In the genomic region with DNA sequence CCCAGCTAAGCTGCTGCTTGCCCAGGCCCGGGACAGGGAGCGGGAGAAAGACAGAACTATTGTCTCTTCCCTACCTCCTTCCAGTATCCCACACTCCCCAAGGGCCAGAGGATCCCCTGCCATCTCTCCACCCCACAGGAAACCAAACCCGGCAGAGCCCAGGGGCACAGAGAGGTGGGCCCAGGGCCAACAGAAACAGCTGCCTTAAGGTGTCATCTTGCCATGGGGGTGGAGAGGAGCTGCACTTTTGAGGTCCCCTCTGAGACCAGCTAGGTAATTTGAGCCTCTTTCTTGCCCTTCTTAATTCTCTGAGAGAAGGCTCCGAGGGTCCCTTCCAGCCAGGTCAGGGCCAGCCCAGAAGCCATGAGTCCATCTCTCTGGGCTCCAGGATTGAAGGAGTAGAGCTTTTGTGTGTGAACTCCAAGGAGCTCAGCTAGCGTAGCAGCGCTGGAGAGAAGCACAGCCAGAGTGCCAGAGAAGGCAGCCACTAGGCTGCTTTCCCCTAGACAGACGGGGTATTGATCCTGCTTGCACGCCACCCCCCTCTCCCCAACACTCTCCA, we compare ENCODE assay signal across 12 cellular contexts. TPM values are rescaled to one million over a fixed set of nuclear protein-coding genes. Genes with fewer than 3 reads are reported as not detected.
DNase-seq lines count a peak whose midpoint lies in the region; ATAC-seq and TF ChIP-seq lines count a peak whose summit lies in the region.
"Had no signal": no experiment of that assay in that cellular context is flagged by ENCODE, and none has a peak within 500 bp of the region (broad histone marks: within the 10 kb centered on the region; RNA-seq: fewer than 3 reads in every experiment).

No MANE protein-coding gene starts in this region.

- peaks cover 7% of the 10 kb centered on the region for H3K27me3 Mint-ChIP-seq in activated naive CD8-positive, alpha-beta T cell treated with anti-CD3 and anti-CD28 coated beads, Interleukin-2, amount 10 ng/mL, durations not matched to agents 7 days and 5 days
- no peaks in the 10 kb centered on the region for H3K27me3 Mint-ChIP-seq in activated naive CD8-positive, alpha-beta T cell treated with anti-CD3 and anti-CD28 coated beads for 36 hours
- H3K27me3 Mint-ChIP-seq in type B pancreatic cell: peaks cover 20% of the 10 kb centered on the region

- no peaks in the 10 kb centered on the region for H3K79me2 ChIP-seq in OCI-LY3 (ENCODE audit: low read length)

- H3K27ac ChIP-seq in OCI-LY3 (ENCODE audit: low read length) (no peak overlapping the region), foreskin keratinocyte (no peak overlapping the region)

- H3K4me3 ChIP-seq in OCI-LY3 (ENCODE audit: low read length): no peak overlapping the region

- peaks cover 30% of the 10 kb centered on the region for H3K4me1 Mint-ChIP-seq in activated naive CD8-positive, alpha-beta T cell treated with anti-CD3 and anti-CD28 coated beads, Interleukin-2, amount 10 ng/mL, durations not matched to agents 7 days and 5 days
- H3K4me1 Mint-ChIP-seq in activated naive CD8-positive, alpha-beta T cell treated with anti-CD3 and anti-CD28 coated beads for 36 hours: peaks cover 20% of the 10 kb centered on the region
- H3K4me1 Mint-ChIP-seq in type B pancreatic cell (ENCODE audit: unreplicated experiment): peaks cover 28% of the 10 kb centered on the region

- no peaks in the 10 kb centered on the region for H3K9me3 Mint-ChIP-seq in activated naive CD8-positive, alpha-beta T cell treated with anti-CD3 and anti-CD28 coated beads, Interleukin-2, amount 10 ng/mL, durations not matched to agents 7 days and 5 days
- H3K9me3 Mint-ChIP-seq in activated naive CD8-positive, alpha-beta T cell treated with anti-CD3 and anti-CD28 coated beads for 36 hours: no peaks in the 10 kb centered on the region
- no peaks in the 10 kb centered on the region for H3K9me3 Mint-ChIP-seq in type B pancreatic cell
- H3K9me3 Mint-ChIP-seq: T-helper 1 cell treated with Interleukin-12 subunit alpha and Interleukin-12 subunit beta and Interleukin-4 antibody, amounts not matched to agents 30 μg/mL and 1 μg/mL, for 36 hours had no signal

- no peak for TF ChIP-seq CTCF in OCI-LY3 (IDR thresholded peaks at IDR 0.05; ENCODE audit: low read depth, low read length)
- no peak for TF ChIP-seq CTCF in type B pancreatic cell (conservative IDR thresholded peaks at IDR 0.05)
- no peak for TF ChIP-seq CTCF in foreskin keratinocyte (conservative IDR thresholded peaks at IDR 0.05)

- peak overlapping the region; percentile 54; the same call in 1 of the 2 replicates for H2AFZ ChIP-seq in OCI-LY3 (ENCODE audit: low read depth, low read length)

- ATAC-seq in activated naive CD8-positive, alpha-beta T cell treated with anti-CD3 and anti-CD28 coated beads, Interleukin-2, amount 10 ng/mL, durations not matched to agents 7 days and 5 days (ENCODE audit: low read depth): no peak
- no peak for ATAC-seq in foreskin keratinocyte

- no peak for DNase-seq in activated naive CD8-positive, alpha-beta T cell treated with anti-CD3 and anti-CD28 coated beads, Interleukin-2, amount 10 ng/mL, durations not matched to agents 7 days and 5 days
- no peak for DNase-seq in activated naive CD8-positive, alpha-beta T cell treated with anti-CD3 and anti-CD28 coated beads for 36 hours
- DNase-seq in mesenteric fat pad (ENCODE audit: low spot score): peak; percentile 83
- DNase-seq in type B pancreatic cell (ENCODE audit: extremely low spot score, unreplicated experiment): no peak
- no peak for DNase-seq in foreskin keratinocyte
- DNase-seq in stimulated activated CD4-positive, alpha-beta T cell treated with anti-CD3 and anti-CD28 coated beads, Interleukin-12 subunit alpha, Interleukin-12 subunit beta, amount 100 ng/mL, for 4 hours: no peak
- DNase-seq in D341Med (ENCODE audit: low spot score): no peak
- DNase-seq: amniotic stem cell; effector CD4-positive, alpha-beta T cell; NCI-H1048 had no signal

- H3K36me3 Mint-ChIP-seq in activated naive CD8-positive, alpha-beta T cell treated with anti-CD3 and anti-CD28 coated beads, Interleukin-2, amount 10 ng/mL, durations not matched to agents 7 days and 5 days: no peaks in the 10 kb centered on the region
- no peaks in the 10 kb centered on the region for H3K36me3 Mint-ChIP-seq in activated naive CD8-positive, alpha-beta T cell treated with anti-CD3 and anti-CD28 coated beads for 36 hours
- H3K36me3 Mint-ChIP-seq in type B pancreatic cell: no peaks in the 10 kb centered on the region

- H3K9ac ChIP-seq in OCI-LY3 (ENCODE audit: low read length): no peak overlapping the region

- H3K9me3 ChIP-seq in OCI-LY3 (ENCODE audit: insufficient read depth, low read length): no peaks in the 10 kb centered on the region

- H3K4me1 ChIP-seq in OCI-LY3 (ENCODE audit: low read length) (peaks cover 62% of the 10 kb centered on the region), foreskin keratinocyte (no peaks in the 10 kb centered on the region)

- no peak overlapping the region for H3K4me3 Mint-ChIP-seq in activated naive CD8-positive, alpha-beta T cell treated with anti-CD3 and anti-CD28 coated beads, Interleukin-2, amount 10 ng/mL, durations not matched to agents 7 days and 5 days
- H3K4me3 Mint-ChIP-seq in activated naive CD8-positive, alpha-beta T cell treated with anti-CD3 and anti-CD28 coated beads for 36 hours: no peak overlapping the region
- no peak overlapping the region for H3K4me3 Mint-ChIP-seq in type B pancreatic cell
- H3K4me3 Mint-ChIP-seq: T-helper 1 cell treated with Interleukin-12 subunit alpha and Interleukin-12 subunit beta and Interleukin-4 antibody, amounts not matched to agents 30 μg/mL and 1 μg/mL, for 36 hours had no signal

- peak overlapping the region; percentile 74 for H3K27ac Mint-ChIP-seq in activated naive CD8-positive, alpha-beta T cell treated with anti-CD3 and anti-CD28 coated beads, Interleukin-2, amount 10 ng/mL, durations not matched to agents 7 days and 5 days
- H3K27ac Mint-ChIP-seq in activated naive CD8-positive, alpha-beta T cell treated with anti-CD3 and anti-CD28 coated beads for 36 hours: no peak overlapping the region
- H3K27ac Mint-ChIP-seq in type B pancreatic cell: peak overlapping the region; percentile 50
- H3K27ac Mint-ChIP-seq: T-helper 1 cell treated with Interleukin-12 subunit alpha and Interleukin-12 subunit beta and Interleukin-4 antibody, amounts not matched to agents 30 μg/mL and 1 μg/mL, for 36 hours had no signal

- POLR2A ChIA-PET in activated naive CD8-positive, alpha-beta T cell treated with anti-CD3 and anti-CD28 coated beads, Interleukin-2, amount 10 ng/mL, durations not matched to agents 7 days and 5 days (lab: Charles Lee): interaction anchor here (0.6 to 9.6 kb wide), 4 partner anchors 17 to 104 kb away, joined by 3 to 212 read pairs (median 7); a partner anchor contains a TSS

- no peak overlapping the region for H3K4me2 ChIP-seq in OCI-LY3 (ENCODE audit: low read length)

- H4K20me1 ChIP-seq in OCI-LY3 (ENCODE audit: insufficient read depth, low read length): no peaks in the 10 kb centered on the region

- H3K27me3 ChIP-seq in OCI-LY3 (ENCODE audit: low read depth, low read length) (no peaks in the 10 kb centered on the region), foreskin keratinocyte (peaks cover 9% of the 10 kb centered on the region)

- no peaks in the 10 kb centered on the region for H3K36me3 ChIP-seq in OCI-LY3 (replicated peaks; ENCODE audit: low read depth, low read length)

RNA-seq across cellular contexts. Expression of a gene that starts 9.7 kb away (rescaled TPM):
- total RNA-seq in activated naive CD8-positive, alpha-beta T cell treated with anti-CD3 and anti-CD28 coated beads, Interleukin-2, amount 10 ng/mL, durations not matched to agents 7 days and 5 days: under 1 TPM in 1 of 2 experiments, not detected in 1; 0.39 TPM
- total RNA-seq in activated naive CD8-positive, alpha-beta T cell treated with anti-CD3 and anti-CD28 coated beads for 36 hours: under 1 TPM in 1 of 2 experiments, not detected in 1; 0.16 TPM
- total RNA-seq in mesenteric fat pad (not detected), type B pancreatic cell (ENCODE audit: low replicate concordance) (not detected in 2 replicates), foreskin keratinocyte (0.18 TPM in 1 of 2 replicates, not detected in the other)
- polyA plus RNA-seq in foreskin keratinocyte: not detected in 2 replicates

RNA-seq across cellular contexts. Expression of a gene that starts 18.4 kb away (rescaled TPM):
- total RNA-seq in activated naive CD8-positive, alpha-beta T cell treated with anti-CD3 and anti-CD28 coated beads, Interleukin-2, amount 10 ng/mL, durations not matched to agents 7 days and 5 days: 1 to 10 TPM; 8.0 to 8.2 TPM
- total RNA-seq in activated naive CD8-positive, alpha-beta T cell treated with anti-CD3 and anti-CD28 coated beads for 36 hours: 1 to 10 TPM; 8.4 TPM
- total RNA-seq in mesenteric fat pad (8.7 TPM), type B pancreatic cell (ENCODE audit: low replicate concordance) (8.8 and 8.9 TPM in 2 replicates), foreskin keratinocyte (12.0 and 12.1 TPM in 2 replicates)
- polyA plus RNA-seq in foreskin keratinocyte: 5.4 and 6.1 TPM in 2 replicates

RNA-seq across cellular contexts. Expression of a gene that starts 20.4 kb away (rescaled TPM):
- total RNA-seq in activated naive CD8-positive, alpha-beta T cell treated with anti-CD3 and anti-CD28 coated beads, Interleukin-2, amount 10 ng/mL, durations not matched to agents 7 days and 5 days: 1 to 10 TPM; 8.2 to 9.4 TPM
- total RNA-seq in activated naive CD8-positive, alpha-beta T cell treated with anti-CD3 and anti-CD28 coated beads for 36 hours: 1 to 10 TPM; 2.1 to 2.5 TPM
- total RNA-seq in mesenteric fat pad: 7.4 TPM
- 5.4 and 6.1 TPM in 2 replicates for total RNA-seq in type B pancreatic cell (ENCODE audit: low replicate concordance)
- total RNA-seq in foreskin keratinocyte: 0.32 and 0.82 TPM in 2 replicates
- polyA plus RNA-seq in foreskin keratinocyte: 0.16 and 0.48 TPM in 2 replicates

RNA-seq across cellular contexts. Expression of a gene that starts 36.1 kb away (rescaled TPM):
- total RNA-seq in activated naive CD8-positive, alpha-beta T cell treated with anti-CD3 and anti-CD28 coated beads, Interleukin-2, amount 10 ng/mL, durations not matched to agents 7 days and 5 days: 10 to 100 TPM; 24.3 to 25.1 TPM
- total RNA-seq in activated naive CD8-positive, alpha-beta T cell treated with anti-CD3 and anti-CD28 coated beads for 36 hours: 1 to 10 TPM; 6.3 to 8.1 TPM
- 8.9 TPM for total RNA-seq in mesenteric fat pad
- 10.4 and 14.3 TPM in 2 replicates for total RNA-seq in type B pancreatic cell (ENCODE audit: low replicate concordance)
- 5.2 and 6.5 TPM in 2 replicates for total RNA-seq in foreskin keratinocyte
- polyA plus RNA-seq in foreskin keratinocyte: 2.4 and 2.6 TPM in 2 replicates

RNA-seq across cellular contexts. Expression of a gene that starts 46.3 kb away (rescaled TPM):
- 10 to 100 TPM; 10.4 to 12.4 TPM for total RNA-seq in activated naive CD8-positive, alpha-beta T cell treated with anti-CD3 and anti-CD28 coated beads, Interleukin-2, amount 10 ng/mL, durations not matched to agents 7 days and 5 days
- 10 to 100 TPM; 14.6 to 15.6 TPM for total RNA-seq in activated naive CD8-positive, alpha-beta T cell treated with anti-CD3 and anti-CD28 coated beads for 36 hours
- 3.0 TPM for total RNA-seq in mesenteric fat pad
- 5.7 and 12.0 TPM in 2 replicates for total RNA-seq in type B pancreatic cell (ENCODE audit: low replicate concordance)
- total RNA-seq in foreskin keratinocyte: 3.4 and 4.6 TPM in 2 replicates
- 4.0 and 4.2 TPM in 2 replicates for polyA plus RNA-seq in foreskin keratinocyte
